In the genomic region with DNA sequence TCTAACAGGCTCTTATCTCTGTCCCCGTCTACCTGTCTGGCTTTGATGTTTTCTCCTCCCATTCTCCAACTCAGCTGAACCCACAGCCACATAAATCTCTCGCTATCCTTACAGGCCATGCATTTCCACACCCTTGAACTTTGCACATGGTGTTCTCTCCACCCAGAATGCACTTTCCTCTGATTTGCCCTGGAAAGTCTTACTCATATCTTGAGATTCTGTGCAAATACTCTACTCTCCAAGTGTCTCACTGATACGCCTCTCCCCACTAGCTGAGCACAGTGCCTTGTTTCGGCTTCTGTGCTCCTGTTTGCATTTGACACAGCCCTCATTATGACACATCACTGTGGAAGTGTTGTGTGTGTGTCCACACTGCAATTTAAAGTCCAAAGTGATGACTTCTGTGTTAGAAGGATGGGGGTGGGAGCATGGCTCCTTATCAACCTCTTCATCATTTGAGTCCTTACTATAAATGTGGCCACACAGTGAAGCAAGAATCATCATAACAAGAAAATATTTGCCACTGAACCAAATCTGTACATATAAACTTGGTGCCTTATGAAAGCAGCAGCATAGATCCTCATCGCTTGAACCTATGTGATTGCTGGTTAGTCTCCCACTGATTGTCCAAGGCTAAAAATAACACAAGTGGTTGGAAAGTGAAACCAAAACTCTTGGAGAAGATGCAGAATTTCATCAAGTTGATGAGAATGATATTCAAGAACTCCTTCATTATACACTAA, we compare ENCODE assay signal across 13 cellular contexts. TPM values are rescaled to one million over a fixed set of nuclear protein-coding genes. Genes with fewer than 3 reads are reported as not detected.
DNase-seq lines count a peak whose midpoint lies in the region; ATAC-seq and TF ChIP-seq lines count a peak whose summit lies in the region.
"Had no signal": no experiment of that assay in that cellular context is flagged by ENCODE, and none has a peak within 500 bp of the region (broad histone marks: within the 10 kb centered on the region; RNA-seq: fewer than 3 reads in every experiment).

No MANE protein-coding gene starts in this region.

- H3K27ac Mint-ChIP-seq in Caco-2 (ENCODE audit: unreplicated experiment) = peak overlapping the region; percentile 5
- H3K27ac Mint-ChIP-seq: activated naive CD8-positive, alpha-beta T cell treated with anti-CD3 and anti-CD28 coated beads, Interleukin-2, amount 10 ng/mL, durations not matched to agents 7 days and 5 days; natural killer cell had no signal

- intact Hi-C loops in Caco-2 (cut with micrococcal nuclease; ENCODE audit: unreplicated experiment) = loop anchor here (2.0 kb wide), 1 partner anchor 35 kb away; no protein-coding TSS in a partner anchor
- intact Hi-C loops in cardiac septum (cut with DNase I) = no loop called here

- POLR2A ChIA-PET in Caco-2 (lab: Charles Lee) = interaction anchor here (1.0 kb wide), 2 partner anchors 15 to 32 kb away, joined by 3 to 7 read pairs; a partner anchor contains a TSS

- TF ChIP-seq EP300 in gastroesophageal sphincter (IDR thresholded peaks at IDR 0.05) = no peak

- peaks cover 1% of the 10 kb centered on the region for H3K27me3 Mint-ChIP-seq in Caco-2 (ENCODE audit: insufficient read depth, unreplicated experiment)

- ATAC-seq in gastroesophageal sphincter = no peak
- ATAC-seq: natural killer cell had no signal

- peaks cover 37% of the 10 kb centered on the region for H3K4me1 Mint-ChIP-seq in Caco-2 (ENCODE audit: low read depth, unreplicated experiment)

- H3K27ac ChIP-seq in gastroesophageal sphincter = no peak overlapping the region
- H3K27ac ChIP-seq: suprapubic skin had no signal

- peaks cover 26% of the 10 kb centered on the region for H3K4me1 ChIP-seq in Caco-2
- peaks cover 0 to 5% (median 2%) of the 10 kb centered on the region in 3 donors for H3K4me1 ChIP-seq in gastroesophageal sphincter

- H3K36me3 ChIP-seq in Caco-2 (ENCODE audit: control insufficient read depth, insufficient read depth, low read length) = no peaks in the 10 kb centered on the region
- H3K36me3 ChIP-seq in gastroesophageal sphincter = no peaks in the 10 kb centered on the region
- H3K36me3 ChIP-seq: suprapubic skin had no signal

- H3K27me3 ChIP-seq in Caco-2 (replicated peaks; ENCODE audit: control insufficient read depth, insufficient read depth, low read length) (no peaks in the 10 kb centered on the region), gastroesophageal sphincter (peaks cover 24% of the 10 kb centered on the region)

- TF ChIP-seq CTCF in Caco-2 (IDR thresholded peaks at IDR 0.05; ENCODE audit: insufficient read depth in 1 of 2, low read depth in 1 of 2, low read length in 1 of 2, severe bottlenecking in 1 of 2, unreplicated experiment in 1 of 2) = no peak
- TF ChIP-seq CTCF in gastroesophageal sphincter (IDR thresholded peaks at IDR 0.05) = no peak

- DNase-seq in A172 (ENCODE audit: low spot score) = peak; percentile 15
- peak; percentile 86 to 91 for DNase-seq in Caco-2
- peak; percentile 47 to 52 for DNase-seq in activated T-cell treated with anti-CD3 and anti-CD28 coated beads, Interleukin-2, amount 50 U/mL, for 48 hours
- peak; percentile 50 for DNase-seq in iris pigment epithelial cell (ENCODE audit: low read depth)
- no peak for DNase-seq in NK-92 (lab: John Stamatoyannopoulos, UW; ENCODE audit: unreplicated experiment)
- no peak for DNase-seq in KBM-7
- DNase-seq in cardiac septum (ENCODE audit: low spot score) = no peak
- DNase-seq: activated naive CD8-positive, alpha-beta T cell treated with anti-CD3 and anti-CD28 coated beads, Interleukin-2, amount 10 ng/mL, durations not matched to agents 7 days and 5 days; Calu3; natural killer cell; NCI-H1436 treated with DMSO at 0.1 percent for 48 hours had no signal

- CTCF ChIA-PET in Caco-2 (lab: Charles Lee) = interaction anchor here (0.6 to 0.9 kb wide), 3 partner anchors 16 to 178 kb away, joined by 3 to 4 read pairs (median 3); a partner anchor contains a TSS

- TSS peak; percentile 44 for BruUV-seq in Caco-2 (replicated peaks; lab: Mats Ljungman, UMichigan)

- WGBS in gastroesophageal sphincter (ENCODE audit: low coverage in 1 of 2), 2 donors = 79 to 86% methylated on average over 3 to 5 of the region's 5 CpGs

- H3K9me3 ChIP-seq in Caco-2 (no peaks in the 10 kb centered on the region), gastroesophageal sphincter (no peaks in the 10 kb centered on the region)
- H3K9me3 ChIP-seq: suprapubic skin had no signal

- peak overlapping the region; percentile 48 for H3K4me3 Mint-ChIP-seq in Caco-2 (ENCODE audit: unreplicated experiment)
- H3K4me3 Mint-ChIP-seq: activated naive CD8-positive, alpha-beta T cell treated with anti-CD3 and anti-CD28 coated beads, Interleukin-2, amount 10 ng/mL, durations not matched to agents 7 days and 5 days; natural killer cell had no signal

- no peak for TF ChIP-seq POLR2A in gastroesophageal sphincter (IDR thresholded peaks at IDR 0.05)

- H3K9me3 Mint-ChIP-seq in Caco-2 (ENCODE audit: unreplicated experiment) = no peaks in the 10 kb centered on the region
- H3K9me3 Mint-ChIP-seq: activated naive CD8-positive, alpha-beta T cell treated with anti-CD3 and anti-CD28 coated beads, Interleukin-2, amount 10 ng/mL, durations not matched to agents 7 days and 5 days; natural killer cell had no signal

- H3K4me3 ChIP-seq in Caco-2 (ENCODE audit: low read depth, low read length) (no peak overlapping the region), gastroesophageal sphincter (no peak overlapping the region)
- H3K4me3 ChIP-seq: suprapubic skin had no signal

- no peaks in the 10 kb centered on the region for H3K36me3 Mint-ChIP-seq in Caco-2 (ENCODE audit: insufficient read depth, unreplicated experiment)
- H3K36me3 Mint-ChIP-seq: activated naive CD8-positive, alpha-beta T cell treated with anti-CD3 and anti-CD28 coated beads, Interleukin-2, amount 10 ng/mL, durations not matched to agents 7 days and 5 days; natural killer cell had no signal

- in situ Hi-C loops in KBM-7 (cut with MboI; ENCODE audit: low pct_unique_long_range_greater_than_20kb, low sequenced_read_pairs) = no loop called here

RNA-seq across cellular contexts. Expression of a gene that starts 5.5 kb away (rescaled TPM):
- total RNA-seq in A172 (2014; rRNA removed; shearing (Covaris generic)) = 152 and 196 TPM in 2 replicates
- total RNA-seq in Caco-2 (2022) (170 and 171 TPM in 2 replicates), cardiac septum (41.4 TPM), gastroesophageal sphincter (10 to 100 TPM; 35.1 to 60.8 (median 40.0) TPM)

RNA-seq across cellular contexts. Expression of a gene that starts 16.0 kb away (rescaled TPM):
- total RNA-seq in A172 (2014; rRNA removed; shearing (Covaris generic)) = 37.0 and 41.4 TPM in 2 replicates
- 181 and 186 TPM in 2 replicates for total RNA-seq in Caco-2 (2022)
- total RNA-seq in cardiac septum = 123 TPM
- 10 to 100 TPM; 23.1 to 40.6 (median 35.4) TPM for total RNA-seq in gastroesophageal sphincter

RNA-seq across cellular contexts. Expression of a gene that starts 28.9 kb away (rescaled TPM):
- total RNA-seq in A172 (2014; rRNA removed; shearing (Covaris generic)) = 0.36 and 0.64 TPM in 2 replicates
- total RNA-seq in Caco-2 (2022) (0.16 and 0.18 TPM in 2 replicates), cardiac septum (0.54 TPM), gastroesophageal sphincter (under 1 TPM in 1 of 4 donors, not detected in 3; 0.15 TPM)
- total RNA-seq: activated naive CD8-positive, alpha-beta T cell treated with anti-CD3 and anti-CD28 coated beads, Interleukin-2, amount 10 ng/mL, durations not matched to agents 7 days and 5 days; Calu3 had no signal

RNA-seq across cellular contexts. Expression of a gene that starts 41.1 kb away (rescaled TPM):
- 228 and 320 TPM in 2 replicates for total RNA-seq in A172 (2014; rRNA removed; shearing (Covaris generic))
- total RNA-seq in Caco-2 (2022) (202 and 228 TPM in 2 replicates), cardiac septum (157 TPM), gastroesophageal sphincter (100 to 1,000 TPM; 167 to 222 (median 176) TPM)

Comparison
In these comparisons a context has a peak if more than half of its experiments do, and no peak if none do; other contexts are left out.
1. DNase-seq: peak in A172 (single experiment), Caco-2 (2 of 2), activated T-cell treated with anti-CD3 and anti-CD28 coated beads, Interleukin-2, amount 50 U/mL, for 48 hours (2 of 2) and iris pigment epithelial cell (single experiment); none in NK-92 (single experiment), KBM-7 (single experiment) and cardiac septum (single experiment).